Comparison of ENCODE assay signal across 8 cellular contexts in genomic region chr13:106561551-106562170, GRCh38. TPM values are rescaled to one million over a fixed set of nuclear protein-coding genes. Genes with fewer than 3 reads are reported as not detected.
DNase-seq lines count a peak whose midpoint lies in the region; ATAC-seq and TF ChIP-seq lines count a peak whose summit lies in the region.

No MANE protein-coding gene starts in this region.

- H3K27me3 Mint-ChIP-seq in CD14-positive monocyte (ENCODE audit: low read depth in 3 of 3) = no peaks in the 10 kb centered on the region

- H3K9me3 ChIP-seq in fibroblast of lung (ENCODE audit: control insufficient read depth, insufficient read depth, low read depth, low read length) (no peaks in the 10 kb centered on the region), gastrocnemius medialis (no peaks in the 10 kb centered on the region)

- H4K20me1 ChIP-seq in fibroblast of lung (ENCODE audit: control insufficient read depth, extremely low read depth, insufficient read depth, low read length) = peaks cover 7% of the 10 kb centered on the region

- in situ Hi-C loops in gastrocnemius medialis (cut with MboI; ENCODE audit: low sequenced_read_pairs in 4 of 4) = loop anchor here in 1 of 4 donors (25.0 kb wide), 1 partner anchor 1651 kb away; the partner anchor contains the start of genes ABHD13 and LIG4

- peak overlapping the region in 2 of 7 donors; percentile 21 to 41 for H3K27ac Mint-ChIP-seq in CD14-positive monocyte

- no peak overlapping the region for H3K27ac ChIP-seq in fibroblast of lung (ENCODE audit: insufficient read depth, low read length)
- H3K27ac ChIP-seq in gastrocnemius medialis = peak overlapping the region; percentile 22 to 66 (median 56)

- TF ChIP-seq CTCF in fibroblast of lung (conservative IDR thresholded peaks at IDR 0.05 in 1 of 2, IDR thresholded peaks at IDR 0.05 in 1 of 2; ENCODE audit: low read depth in 1 of 2, low read length in 2 of 2) = no peak
- TF ChIP-seq CTCF in gastrocnemius medialis (IDR thresholded peaks at IDR 0.05 in 4 of 5, conservative IDR thresholded peaks at IDR 0.05 in 1 of 5) = no peak
- no peak for TF ChIP-seq CTCF in CD14-positive monocyte (IDR thresholded peaks at IDR 0.05)
- no peak for TF ChIP-seq CTCF in lower leg skin (IDR thresholded peaks at IDR 0.05)

- intact Hi-C loops in gastrocnemius medialis (cut with DNase I; ENCODE audit: low total_unique reads) = loop anchor here (10.0 kb wide), 1 partner anchor 353 kb away; no protein-coding TSS in a partner anchor
- intact Hi-C loops in CD14-positive monocyte (cut with micrococcal nuclease) = no loop called here
- intact Hi-C loops in lower leg skin (cut with DNase I; ENCODE audit: low total_unique reads) = no loop called here

- no peak overlapping the region for H3K4me3 Mint-ChIP-seq in CD14-positive monocyte

- DNase-seq in UCSD-AML1 (lab: John Stamatoyannopoulos, UW; ENCODE audit: unreplicated experiment) = peak; percentile 20
- DNase-seq in fibroblast of lung (ENCODE audit: low read depth in 2 of 2) = peak in 1 of 2 donors; percentile 64
- no peak for DNase-seq in gastrocnemius medialis
- DNase-seq in dedifferentiated amniotic fluid mesenchymal stem cell (ENCODE audit: extremely low spot score) = no peak
- DNase-seq in CD14-positive monocyte (ENCODE audit: low spot score) = no peak
- DNase-seq in lower leg skin (ENCODE audit: low spot score in 2 of 2) = no peak

- 49 to 65% methylated on average over 6 of the region's 6 CpGs for WGBS in lower leg skin, 2 donors

- H3K4me1 ChIP-seq in fibroblast of lung (ENCODE audit: control insufficient read depth, extremely low read depth, insufficient read depth, low read length) (peaks cover 4% of the 10 kb centered on the region), gastrocnemius medialis (peaks cover 68 to 86% of the 10 kb centered on the region in 2 donors)

- H3K79me2 ChIP-seq in fibroblast of lung (ENCODE audit: control insufficient read depth, insufficient read depth, low read length) = peaks cover 91% of the 10 kb centered on the region

- H3K4me3 ChIP-seq in fibroblast of lung (replicated peaks in 1 of 4; ENCODE audit: control extremely low read depth in 1 of 4, insufficient read depth in 1 of 4, low read depth in 3 of 4, low read length in 4 of 4) (no peak overlapping the region), gastrocnemius medialis (no peak overlapping the region), lower leg skin (ENCODE audit: low read depth, poor library complexity, severe bottlenecking) (no peak overlapping the region)

- no peak overlapping the region for H3K9ac ChIP-seq in fibroblast of lung (ENCODE audit: insufficient read depth, low read length)

- H3K36me3 ChIP-seq in fibroblast of lung (ENCODE audit: control insufficient read depth, insufficient read depth, low read length) (peaks cover 1% of the 10 kb centered on the region), gastrocnemius medialis (peaks cover 0 to 24% of the 10 kb centered on the region in 2 donors)

- H3K36me3 Mint-ChIP-seq in CD14-positive monocyte = peaks cover 27 to 28% of the 10 kb centered on the region in 2 donors

- TF ChIP-seq POLR2A in GM18505 (IDR thresholded peaks at IDR 0.05; ENCODE audit: borderline replicate concordance, extremely low read depth, insufficient read depth, insufficient read length) = peak; percentile 26
- no peak for TF ChIP-seq POLR2A in gastrocnemius medialis (IDR thresholded peaks at IDR 0.05)
- TF ChIP-seq POLR2A in lower leg skin (IDR thresholded peaks at IDR 0.05) = no peak

- peaks cover 42% of the 10 kb centered on the region for H3K4me1 Mint-ChIP-seq in CD14-positive monocyte

- H3K4me2 ChIP-seq in fibroblast of lung (ENCODE audit: extremely low read depth, insufficient read depth, low read length) = peak overlapping the region; percentile 54

- H3K27me3 ChIP-seq in fibroblast of lung (ENCODE audit: control insufficient read depth, insufficient read depth, low read length) = no peaks in the 10 kb centered on the region
- no peaks in the 10 kb centered on the region for H3K27me3 ChIP-seq in gastrocnemius medialis

- no peaks in the 10 kb centered on the region for H3K9me3 Mint-ChIP-seq in CD14-positive monocyte

- no peak overlapping the region for H2AFZ ChIP-seq in fibroblast of lung (ENCODE audit: low read length)

- peak; percentile 84 for ATAC-seq in GM18505 (IDR thresholded peaks at IDR 0.05; ENCODE audit: unreplicated experiment)
- ATAC-seq in HG02623 (IDR thresholded peaks at IDR 0.05; ENCODE audit: unreplicated experiment) = peak; percentile 87
- ATAC-seq in gastrocnemius medialis = peak in 1 of 2 donors; percentile 70

RNA-seq across cellular contexts. Expression of gene ARGLU1, which starts 6.3 kb away (rescaled TPM):
- total RNA-seq in fibroblast of lung = 40.3 and 45.4 TPM in 2 replicates
- polyA plus RNA-seq in fibroblast of lung = 38.0 and 45.6 TPM in 2 replicates
- 35.5 and 44.3 TPM in 2 replicates for polyA plus RNA-seq in fibroblast of lung (2012)
- polyA minus RNA-seq in fibroblast of lung (ENCODE audit: low replicate concordance) = 0.67 and 0.94 TPM in 2 replicates
- total RNA-seq in gastrocnemius medialis = 10 to 100 TPM; 10.0 to 41.1 (median 12.9) TPM
- polyA plus RNA-seq in CD14-positive monocyte = 10 to 100 TPM; 22.4 to 27.2 TPM
- total RNA-seq in lower leg skin = 10 to 100 TPM; 44.7 to 73.0 (median 48.4) TPM

RNA-seq across cellular contexts. Expression of gene EFNB2, which starts 26.2 kb away (rescaled TPM):
- total RNA-seq in fibroblast of lung = 9.2 and 13.5 TPM in 2 replicates
- 20.0 and 28.3 TPM in 2 replicates for polyA plus RNA-seq in fibroblast of lung
- 18.0 and 22.8 TPM in 2 replicates for polyA plus RNA-seq in fibroblast of lung (2012)
- 31.4 and 33.5 TPM in 2 replicates for polyA minus RNA-seq in fibroblast of lung (ENCODE audit: low replicate concordance)
- total RNA-seq in gastrocnemius medialis = 1 to 10 TPM; 5.7 to 9.3 (median 6.1) TPM
- polyA plus RNA-seq in CD14-positive monocyte = not detected
- total RNA-seq in lower leg skin = 10 to 100 TPM; 12.1 to 41.3 (median 26.4) TPM
